In the genomic region with DNA sequence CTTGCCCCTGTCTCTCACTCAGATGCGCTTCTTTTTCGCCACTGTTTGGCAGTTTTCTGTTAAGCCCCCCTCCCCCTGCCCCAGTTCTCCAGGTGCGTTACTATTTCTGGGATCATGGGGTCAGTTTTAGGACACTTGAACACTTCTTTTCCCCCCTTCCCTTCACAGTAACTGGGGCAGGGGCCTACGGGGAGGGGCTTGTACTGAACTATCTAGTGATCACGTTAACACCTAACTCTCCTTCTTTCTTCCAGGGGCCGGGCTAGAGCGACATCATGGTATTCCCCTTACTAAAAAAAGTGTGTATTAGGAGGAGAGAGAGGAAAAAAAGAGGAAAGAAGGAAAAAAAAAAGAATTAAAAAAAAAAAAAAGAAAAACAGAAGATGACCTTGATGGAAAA, we compare ENCODE assay signal across 1 cellular context.
TF ChIP-seq lines count a peak whose summit lies in the region.

No MANE protein-coding gene starts in this region.

TF ChIP-seq in WTC11, 78 proteins besides CTCF, POLR2A, EP300 and RAD21:
- TF ChIP-seq, protein P1, sequence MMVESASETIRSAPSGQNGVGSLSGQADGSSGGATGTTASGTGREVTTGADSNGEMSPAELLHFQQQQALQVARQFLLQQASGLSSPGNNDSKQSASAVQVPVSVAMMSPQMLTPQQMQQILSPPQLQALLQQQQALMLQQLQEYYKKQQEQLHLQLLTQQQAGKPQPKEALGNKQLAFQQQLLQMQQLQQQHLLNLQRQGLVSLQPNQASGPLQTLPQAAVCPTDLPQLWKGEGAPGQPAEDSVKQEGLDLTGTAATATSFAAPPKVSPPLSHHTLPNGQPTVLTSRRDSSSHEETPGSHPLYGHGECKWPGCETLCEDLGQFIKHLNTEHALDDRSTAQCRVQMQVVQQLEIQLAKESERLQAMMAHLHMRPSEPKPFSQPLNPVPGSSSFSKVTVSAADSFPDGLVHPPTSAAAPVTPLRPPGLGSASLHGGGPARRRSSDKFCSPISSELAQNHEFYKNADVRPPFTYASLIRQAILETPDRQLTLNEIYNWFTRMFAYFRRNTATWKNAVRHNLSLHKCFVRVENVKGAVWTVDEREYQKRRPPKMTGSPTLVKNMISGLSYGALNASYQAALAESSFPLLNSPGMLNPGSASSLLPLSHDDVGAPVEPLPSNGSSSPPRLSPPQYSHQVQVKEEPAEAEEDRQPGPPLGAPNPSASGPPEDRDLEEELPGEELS (CRISPR knock-in tag; IDR thresholded peaks at IDR 0.05), result no peak
- TF ChIP-seq RELA (CRISPR knock-in tag; IDR thresholded peaks at IDR 0.05; ENCODE audit: borderline replicate concordance) (no peak), ZNF423 (CRISPR knock-in tag; IDR thresholded peaks at IDR 0.05) (no peak), TCF7 (CRISPR knock-in tag; IDR thresholded peaks at IDR 0.05; ENCODE audit: low read depth) (no peak), OVOL2 (CRISPR knock-in tag; IDR thresholded peaks at IDR 0.05; ENCODE audit: borderline replicate concordance) (no peak), ZNF138 (CRISPR knock-in tag; conservative IDR thresholded peaks at IDR 0.05) (no peak), JAZF1 (CRISPR knock-in tag; IDR thresholded peaks at IDR 0.05) (no peak), ZNF317 (CRISPR knock-in tag; IDR thresholded peaks at IDR 0.05; ENCODE audit: borderline replicate concordance, low read depth) (no peak), ZNF263 (CRISPR knock-in tag; IDR thresholded peaks at IDR 0.05; ENCODE audit: low read depth) (no peak), SMAD3 (CRISPR knock-in tag; IDR thresholded peaks at IDR 0.05; ENCODE audit: borderline replicate concordance) (no peak), FOXJ3 (CRISPR knock-in tag; IDR thresholded peaks at IDR 0.05; ENCODE audit: borderline replicate concordance) (no peak), CBFB (CRISPR knock-in tag; IDR thresholded peaks at IDR 0.05; ENCODE audit: low read depth) (no peak), ZNF219 (CRISPR knock-in tag; IDR thresholded peaks at IDR 0.05; ENCODE audit: borderline replicate concordance) (no peak)
- TF ChIP-seq, protein P2, sequence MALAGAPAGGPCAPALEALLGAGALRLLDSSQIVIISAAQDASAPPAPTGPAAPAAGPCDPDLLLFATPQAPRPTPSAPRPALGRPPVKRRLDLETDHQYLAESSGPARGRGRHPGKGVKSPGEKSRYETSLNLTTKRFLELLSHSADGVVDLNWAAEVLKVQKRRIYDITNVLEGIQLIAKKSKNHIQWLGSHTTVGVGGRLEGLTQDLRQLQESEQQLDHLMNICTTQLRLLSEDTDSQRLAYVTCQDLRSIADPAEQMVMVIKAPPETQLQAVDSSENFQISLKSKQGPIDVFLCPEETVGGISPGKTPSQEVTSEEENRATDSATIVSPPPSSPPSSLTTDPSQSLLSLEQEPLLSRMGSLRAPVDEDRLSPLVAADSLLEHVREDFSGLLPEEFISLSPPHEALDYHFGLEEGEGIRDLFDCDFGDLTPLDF (CRISPR knock-in tag; IDR thresholded peaks at IDR 0.05), result no peak
- TF ChIP-seq, protein P3, sequence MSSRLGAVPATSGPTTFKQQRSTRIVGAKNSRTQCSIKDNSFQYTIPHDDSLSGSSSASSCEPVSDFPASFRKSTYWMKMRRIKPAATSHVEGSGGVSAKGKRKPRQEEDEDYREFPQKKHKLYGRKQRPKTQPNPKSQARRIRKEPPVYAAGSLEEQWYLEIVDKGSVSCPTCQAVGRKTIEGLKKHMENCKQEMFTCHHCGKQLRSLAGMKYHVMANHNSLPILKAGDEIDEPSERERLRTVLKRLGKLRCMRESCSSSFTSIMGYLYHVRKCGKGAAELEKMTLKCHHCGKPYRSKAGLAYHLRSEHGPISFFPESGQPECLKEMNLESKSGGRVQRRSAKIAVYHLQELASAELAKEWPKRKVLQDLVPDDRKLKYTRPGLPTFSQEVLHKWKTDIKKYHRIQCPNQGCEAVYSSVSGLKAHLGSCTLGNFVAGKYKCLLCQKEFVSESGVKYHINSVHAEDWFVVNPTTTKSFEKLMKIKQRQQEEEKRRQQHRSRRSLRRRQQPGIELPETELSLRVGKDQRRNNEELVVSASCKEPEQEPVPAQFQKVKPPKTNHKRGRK (CRISPR knock-in tag; IDR thresholded peaks at IDR 0.05; ENCODE audit: borderline replicate concordance), result no peak
- TF ChIP-seq, protein P4, sequence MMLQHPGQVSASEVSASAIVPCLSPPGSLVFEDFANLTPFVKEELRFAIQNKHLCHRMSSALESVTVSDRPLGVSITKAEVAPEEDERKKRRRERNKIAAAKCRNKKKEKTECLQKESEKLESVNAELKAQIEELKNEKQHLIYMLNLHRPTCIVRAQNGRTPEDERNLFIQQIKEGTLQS (CRISPR knock-in tag; conservative IDR thresholded peaks at IDR 0.05), result no peak
- TF ChIP-seq, protein P5, sequence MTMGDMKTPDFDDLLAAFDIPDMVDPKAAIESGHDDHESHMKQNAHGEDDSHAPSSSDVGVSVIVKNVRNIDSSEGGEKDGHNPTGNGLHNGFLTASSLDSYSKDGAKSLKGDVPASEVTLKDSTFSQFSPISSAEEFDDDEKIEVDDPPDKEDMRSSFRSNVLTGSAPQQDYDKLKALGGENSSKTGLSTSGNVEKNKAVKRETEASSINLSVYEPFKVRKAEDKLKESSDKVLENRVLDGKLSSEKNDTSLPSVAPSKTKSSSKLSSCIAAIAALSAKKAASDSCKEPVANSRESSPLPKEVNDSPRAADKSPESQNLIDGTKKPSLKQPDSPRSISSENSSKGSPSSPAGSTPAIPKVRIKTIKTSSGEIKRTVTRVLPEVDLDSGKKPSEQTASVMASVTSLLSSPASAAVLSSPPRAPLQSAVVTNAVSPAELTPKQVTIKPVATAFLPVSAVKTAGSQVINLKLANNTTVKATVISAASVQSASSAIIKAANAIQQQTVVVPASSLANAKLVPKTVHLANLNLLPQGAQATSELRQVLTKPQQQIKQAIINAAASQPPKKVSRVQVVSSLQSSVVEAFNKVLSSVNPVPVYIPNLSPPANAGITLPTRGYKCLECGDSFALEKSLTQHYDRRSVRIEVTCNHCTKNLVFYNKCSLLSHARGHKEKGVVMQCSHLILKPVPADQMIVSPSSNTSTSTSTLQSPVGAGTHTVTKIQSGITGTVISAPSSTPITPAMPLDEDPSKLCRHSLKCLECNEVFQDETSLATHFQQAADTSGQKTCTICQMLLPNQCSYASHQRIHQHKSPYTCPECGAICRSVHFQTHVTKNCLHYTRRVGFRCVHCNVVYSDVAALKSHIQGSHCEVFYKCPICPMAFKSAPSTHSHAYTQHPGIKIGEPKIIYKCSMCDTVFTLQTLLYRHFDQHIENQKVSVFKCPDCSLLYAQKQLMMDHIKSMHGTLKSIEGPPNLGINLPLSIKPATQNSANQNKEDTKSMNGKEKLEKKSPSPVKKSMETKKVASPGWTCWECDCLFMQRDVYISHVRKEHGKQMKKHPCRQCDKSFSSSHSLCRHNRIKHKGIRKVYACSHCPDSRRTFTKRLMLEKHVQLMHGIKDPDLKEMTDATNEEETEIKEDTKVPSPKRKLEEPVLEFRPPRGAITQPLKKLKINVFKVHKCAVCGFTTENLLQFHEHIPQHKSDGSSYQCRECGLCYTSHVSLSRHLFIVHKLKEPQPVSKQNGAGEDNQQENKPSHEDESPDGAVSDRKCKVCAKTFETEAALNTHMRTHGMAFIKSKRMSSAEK (CRISPR knock-in tag; IDR thresholded peaks at IDR 0.05; ENCODE audit: borderline replicate concordance), result no peak
- TF ChIP-seq, protein P6, sequence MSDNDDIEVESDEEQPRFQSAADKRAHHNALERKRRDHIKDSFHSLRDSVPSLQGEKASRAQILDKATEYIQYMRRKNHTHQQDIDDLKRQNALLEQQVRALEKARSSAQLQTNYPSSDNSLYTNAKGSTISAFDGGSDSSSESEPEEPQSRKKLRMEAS (CRISPR knock-in tag; IDR thresholded peaks at IDR 0.05), result no peak
- TF ChIP-seq, protein P7, sequence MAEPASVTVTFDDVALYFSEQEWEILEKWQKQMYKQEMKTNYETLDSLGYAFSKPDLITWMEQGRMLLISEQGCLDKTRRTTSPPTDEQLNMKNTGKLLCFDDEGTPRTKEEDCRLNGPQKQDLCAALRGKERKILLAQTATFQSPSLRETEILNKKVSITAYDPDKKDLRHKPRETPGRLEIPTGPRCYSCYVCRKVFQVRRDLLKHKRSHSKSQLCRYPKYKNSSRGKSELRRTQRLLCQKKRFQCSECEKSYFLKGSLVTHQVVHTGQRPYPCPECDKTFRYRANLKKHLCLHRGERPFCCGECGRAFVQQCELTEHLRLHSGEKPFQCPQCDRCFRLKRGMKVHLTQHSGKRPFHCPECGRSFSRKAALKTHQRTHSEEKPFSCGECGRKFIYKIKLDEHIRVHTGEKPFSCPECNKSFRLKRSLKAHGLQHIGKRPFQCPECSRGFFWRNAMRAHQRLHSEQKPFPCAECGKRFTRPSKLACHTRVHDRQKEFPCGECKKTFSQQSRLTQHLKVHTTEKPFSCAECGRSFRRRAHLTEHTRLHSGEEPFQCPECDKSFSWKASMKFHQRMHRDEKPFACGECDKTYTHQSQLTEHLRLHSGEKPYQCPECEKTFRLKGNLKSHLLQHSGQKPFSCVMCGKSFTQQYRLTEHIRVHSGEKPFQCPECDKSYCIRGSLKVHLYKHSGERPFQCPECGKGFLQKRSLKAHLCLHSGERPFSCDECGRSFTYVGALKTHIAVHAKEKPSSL (CRISPR knock-in tag; conservative IDR thresholded peaks at IDR 0.05), result no peak
